11 cellular contexts compared by ENCODE assay signal in the genomic region with DNA sequence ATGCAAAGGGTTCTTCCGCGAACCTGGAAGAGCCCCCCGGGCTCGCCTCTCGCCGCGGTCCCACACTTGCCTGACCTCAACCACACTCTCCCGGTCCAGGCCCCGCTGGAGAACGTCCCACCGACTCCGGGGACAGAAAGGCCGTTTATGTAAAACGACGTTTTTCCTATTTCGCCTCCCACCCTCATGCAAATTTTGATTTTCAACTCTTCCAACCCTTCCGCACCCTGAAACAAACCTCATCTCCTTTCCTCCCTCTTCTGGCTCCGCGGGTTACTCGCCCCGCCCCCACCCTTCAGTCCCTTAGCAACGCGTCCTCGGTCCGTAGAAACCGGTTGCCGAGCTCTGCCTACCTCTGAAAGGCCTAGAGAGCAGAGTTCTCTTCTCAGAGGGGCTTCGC. TPM values are rescaled to one million over a fixed set of nuclear protein-coding genes. Genes with fewer than 3 reads are reported as not detected.
A peak's percentile ranks its signal among the peaks of the same experiment; 100 is the strongest.
DNase-seq lines count a peak whose midpoint lies in the region; ATAC-seq, FAIRE-seq and TF ChIP-seq lines count a peak whose summit lies in the region.
"Had no signal": no experiment of that assay in that cellular context is flagged by ENCODE, and none has a peak within 500 bp of the region (broad histone marks: within the 10 kb centered on the region; RNA-seq: fewer than 3 reads in every experiment).

A gene (minus strand): TSS at position 279 of the 400 bp plus-strand sequence. CDS start 7,730 bp downstream, outside the sequence.

- peak within 1 kb of the TSS; percentile 5 for H2AFZ ChIP-seq in GM12878 (ENCODE audit: control insufficient read depth, low read depth, low read length)

- no peaks in the 10 kb centered on the region for H3K9me3 Mint-ChIP-seq in stimulated activated memory B cell treated with anti-CD40 and anti-IgM and Interleukin-4, amounts not matched to agents 10 μg/mL and 1 μg/mL and 100 μg/mL, for 72 hours

- TF ChIP-seq CTCF in GM12878 (IDR thresholded peaks at IDR 0.05 in 2 of 3, conservative IDR thresholded peaks at IDR 0.05 in 1 of 3; ENCODE audit: control insufficient read depth in 2 of 3, extremely low read depth in 1 of 3, insufficient read depth in 1 of 3, low read depth in 3 of 3, low read length in 3 of 3) (no peak), uterus (IDR thresholded peaks at IDR 0.05) (no peak), lower leg skin (IDR thresholded peaks at IDR 0.05) (no peak)

- H3K4me1 ChIP-seq in GM12878 (ENCODE audit: control insufficient read depth, insufficient read depth, low read length) = no peaks in the 10 kb centered on the region
- no peaks in the 10 kb centered on the region for H3K4me1 ChIP-seq in uterus

- SMC1A ChIA-PET in GM12878 (lab: Charles Lee; ENCODE audit: uncharacterized antibody, unreplicated experiment) = no interaction called here

- POLR2A ChIA-PET in GM12878 (lab: Charles Lee) = no interaction called here

- no peak for TF ChIP-seq EP300 in GM12878 (IDR thresholded peaks at IDR 0.05; ENCODE audit: borderline replicate concordance in 1 of 2, control insufficient read depth in 1 of 2, low read depth in 2 of 2, low read length in 2 of 2)

- intact Hi-C loops in GM12878 (cut with micrococcal nuclease; ENCODE audit: unreplicated experiment) (no loop called here), uterus (cut with DNase I; ENCODE audit: low total_unique reads) (no loop called here), lower leg skin (cut with DNase I; ENCODE audit: low total_unique reads) (loop anchor here (10.0 kb wide), 1 partner anchor 510 kb away; no protein-coding TSS in a partner anchor)

- no peak for TF ChIP-seq RAD21 in GM12878 (IDR thresholded peaks at IDR 0.05; ENCODE audit: insufficient read depth, low read depth, low read length)

- peaks cover 14% of the 10 kb centered on the region for H3K27me3 Mint-ChIP-seq in stimulated activated memory B cell treated with anti-CD40 and anti-IgM and Interleukin-4, amounts not matched to agents 10 μg/mL and 1 μg/mL and 100 μg/mL, for 72 hours

- 4% methylated on average over 28 of the region's 28 CpGs for WGBS in GM12878 (ENCODE audit: insufficient coverage, insufficient replicate concordance, low lambda C conversion rate, missing lambda C conversion rate)
- WGBS in lower leg skin, 2 donors = 7 to 23% methylated on average over 28 of the region's 28 CpGs

- CTCF ChIA-PET in GM12878 (lab: Yijun Ruan, JAX) = interaction anchor here (0.5 to 5.4 kb wide), 3 partner anchors 18 to 89 kb away, joined by 3 to 46 read pairs (median 3); no protein-coding TSS in a partner anchor

- peak within 1 kb of the TSS; percentile 75 for H3K4me3 Mint-ChIP-seq in stimulated activated memory B cell treated with anti-CD40 and anti-IgM and Interleukin-4, amounts not matched to agents 10 μg/mL and 1 μg/mL and 100 μg/mL, for 72 hours

- ATAC-seq in GM12878 = no peak
- ATAC-seq in stimulated activated memory B cell treated with anti-CD40 and anti-IgM and Interleukin-4, amounts not matched to agents 10 μg/mL and 1 μg/mL and 100 μg/mL, for 72 hours = no peak

- H3K79me2 ChIP-seq in GM12878 (ENCODE audit: control insufficient read depth, insufficient read depth, low read length) = no peaks in the 10 kb centered on the region

- no peaks in the 10 kb centered on the region for H3K9me3 ChIP-seq in GM12878 (replicated peaks; ENCODE audit: control insufficient read depth, insufficient read depth, low read length)
- no peaks in the 10 kb centered on the region for H3K9me3 ChIP-seq in uterus

- no peaks in the 10 kb centered on the region; the same call in 1 of the 2 replicates for H4K20me1 ChIP-seq in GM12878 (ENCODE audit: control insufficient read depth, insufficient read depth)

- H3K4me3 ChIP-seq in GM12878 (no peak within 1 kb of the TSS; the same call in 1 of the 2 replicates), uterus (no peak within 1 kb of the TSS), lower leg skin (ENCODE audit: low read depth, poor library complexity, severe bottlenecking) (no peak within 1 kb of the TSS)

- RAD21 ChIA-PET in GM12878 (lab: Charles Lee; ENCODE audit: unreplicated experiment) = no interaction called here

- in situ Hi-C loops in GM12878 (cut with MboI) = no loop called here

- BruUV-seq in GM12878 (replicated peaks; lab: Mats Ljungman, UMichigan) = no TSS peak

- no peaks in the 10 kb centered on the region for H3K36me3 Mint-ChIP-seq in stimulated activated memory B cell treated with anti-CD40 and anti-IgM and Interleukin-4, amounts not matched to agents 10 μg/mL and 1 μg/mL and 100 μg/mL, for 72 hours

- peaks cover 8% of the 10 kb centered on the region for H3K4me1 Mint-ChIP-seq in stimulated activated memory B cell treated with anti-CD40 and anti-IgM and Interleukin-4, amounts not matched to agents 10 μg/mL and 1 μg/mL and 100 μg/mL, for 72 hours

- DNase-seq in M059J (ENCODE audit: low read depth) (peak; percentile 9), GM12878 (ENCODE audit: low read depth, low spot score) (no peak), iPS-NIHi11 (ENCODE audit: low spot score) (peak; percentile 66), uterus (no peak), HTR-8/SVneo (ENCODE audit: insufficient read length, low spot score) (no peak), lower leg skin (ENCODE audit: low spot score in 2 of 2) (no peak)
- DNase-seq in stimulated activated CD4-positive, alpha-beta T cell treated with anti-CD3 and anti-CD28 coated beads, Interleukin-12 subunit alpha, Interleukin-12 subunit beta, amount 100 ng/mL, for 4 hours = no peak
- DNase-seq: activated gamma-delta T cell, NCI-H1105 treated with DMSO at 0.1 percent for 48 hours had no signal

- no peak for TF ChIP-seq POLR2A in GM12878 (IDR thresholded peaks at IDR 0.05; ENCODE audit: low read depth, low read length)
- TF ChIP-seq POLR2A in uterus (IDR thresholded peaks at IDR 0.05) = no peak
- TF ChIP-seq POLR2A in lower leg skin (IDR thresholded peaks at IDR 0.05) = no peak

- H3K9ac ChIP-seq in GM12878 (ENCODE audit: control insufficient read depth, insufficient read depth, low read length) = no peak within 1 kb of the TSS

- FAIRE-seq in GM12878 (lab: Jason Lieb, UNC) (no peak), HTR-8/SVneo (lab: Jason Lieb, UNC) (no peak)

- H3K27ac Mint-ChIP-seq in stimulated activated memory B cell treated with anti-CD40 and anti-IgM and Interleukin-4, amounts not matched to agents 10 μg/mL and 1 μg/mL and 100 μg/mL, for 72 hours = peak within 1 kb of the TSS; percentile 34

- H3K4me2 ChIP-seq in GM12878 (ENCODE audit: control insufficient read depth, insufficient read depth) = peak within 1 kb of the TSS; percentile 41; the same call in 1 of the 2 replicates

- H3K27ac ChIP-seq in GM12878 (ENCODE audit: control insufficient read depth, insufficient read depth) (no peak within 1 kb of the TSS), uterus (no peak within 1 kb of the TSS)

- 0 out of 4 replicates have a peak, but pooled peaks cover 0 to 2% of the 10 kb centered on the region in 2 experiments for H3K27me3 ChIP-seq in GM12878 (replicated peaks in 1 of 2; ENCODE audit: control insufficient read depth in 2 of 2, insufficient read depth in 2 of 2, low read length in 1 of 2)
- H3K27me3 ChIP-seq in uterus = no peaks in the 10 kb centered on the region

- H3K36me3 ChIP-seq in GM12878 (ENCODE audit: control insufficient read depth in 2 of 2, insufficient read depth in 2 of 2, low read length in 1 of 2) (no peaks in the 10 kb centered on the region), uterus (no peaks in the 10 kb centered on the region)

TF ChIP-seq in GM12878, 131 proteins besides CTCF, POLR2A, EP300 and RAD21 (continues in another document):
- no peak for TF ChIP-seq RAD51 (IDR thresholded peaks at IDR 0.05)
- TF ChIP-seq SP1 (IDR thresholded peaks at IDR 0.05; ENCODE audit: low read depth, low read length) = no peak
- TF ChIP-seq, protein P1, sequence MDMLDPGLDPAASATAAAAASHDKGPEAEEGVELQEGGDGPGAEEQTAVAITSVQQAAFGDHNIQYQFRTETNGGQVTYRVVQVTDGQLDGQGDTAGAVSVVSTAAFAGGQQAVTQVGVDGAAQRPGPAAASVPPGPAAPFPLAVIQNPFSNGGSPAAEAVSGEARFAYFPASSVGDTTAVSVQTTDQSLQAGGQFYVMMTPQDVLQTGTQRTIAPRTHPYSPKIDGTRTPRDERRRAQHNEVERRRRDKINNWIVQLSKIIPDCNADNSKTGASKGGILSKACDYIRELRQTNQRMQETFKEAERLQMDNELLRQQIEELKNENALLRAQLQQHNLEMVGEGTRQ (IDR thresholded peaks at IDR 0.05; ENCODE audit: borderline replicate concordance, low read depth, low read length) = no peak
- TF ChIP-seq, protein P2, sequence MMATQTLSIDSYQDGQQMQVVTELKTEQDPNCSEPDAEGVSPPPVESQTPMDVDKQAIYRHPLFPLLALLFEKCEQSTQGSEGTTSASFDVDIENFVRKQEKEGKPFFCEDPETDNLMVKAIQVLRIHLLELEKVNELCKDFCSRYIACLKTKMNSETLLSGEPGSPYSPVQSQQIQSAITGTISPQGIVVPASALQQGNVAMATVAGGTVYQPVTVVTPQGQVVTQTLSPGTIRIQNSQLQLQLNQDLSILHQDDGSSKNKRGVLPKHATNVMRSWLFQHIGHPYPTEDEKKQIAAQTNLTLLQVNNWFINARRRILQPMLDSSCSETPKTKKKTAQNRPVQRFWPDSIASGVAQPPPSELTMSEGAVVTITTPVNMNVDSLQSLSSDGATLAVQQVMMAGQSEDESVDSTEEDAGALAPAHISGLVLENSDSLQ (IDR thresholded peaks at IDR 0.05) = no peak
- TF ChIP-seq NR2F1 (conservative IDR thresholded peaks at IDR 0.05) = no peak
- TF ChIP-seq BACH1 (IDR thresholded peaks at IDR 0.05; ENCODE audit: borderline replicate concordance) = no peak
- no peak for TF ChIP-seq NBN (IDR thresholded peaks at IDR 0.05)
- TF ChIP-seq PAX5 (IDR thresholded peaks at IDR 0.05; ENCODE audit: borderline replicate concordance, low read depth, low read length) = no peak

RNA-seq across cellular contexts. Expression of the gene that starts here (rescaled TPM):
- not detected in 2 replicates for total RNA-seq in M059J (2014; rRNA removed; shearing (Covaris generic))
- not detected in 2 replicates for total RNA-seq in GM12878 (2013; cell fraction: nucleolus; rRNA removed)
- total RNA-seq in GM12878 (2014; rRNA removed) = not detected in 2 replicates
- total RNA-seq in GM12878 (2014; rRNA removed; fragmentation: Illumina TruSeq; extraction: Trizol) = not detected in 2 replicates
- total RNA-seq in GM12878 (2021) = not detected in 2 replicates
- polyA plus RNA-seq in GM12878 (2011; ENCODE audit: low read depth) = not detected
- polyA plus RNA-seq in GM12878 (2011; rRNA removed) = not detected in 2 replicates
- not detected in 2 replicates for polyA plus RNA-seq in GM12878 (2011; cell fraction: cytosol; rRNA removed)
- not detected in 2 replicates for polyA plus RNA-seq in GM12878 (2011; cell fraction: nucleus; rRNA removed)
- not detected in 2 replicates for polyA plus RNA-seq in GM12878 (2012)
- not detected in 2 replicates for polyA plus RNA-seq in GM12878 (2014; fragmentation: Illumina TruSeq; extraction: Trizol)
- polyA plus RNA-seq in GM12878 (2014; fragmentation: Nextera tagmentation; extraction: Ambion mirVana) = not detected
- not detected in 2 replicates for polyA plus RNA-seq in GM12878 (2014; rRNA removed)
- polyA plus RNA-seq in GM12878 (2016; fragmentation: Nextera tagmentation; extraction: Ambion mirVana) = not detected
- polyA minus RNA-seq in GM12878 (2011; rRNA and poly(A)+ RNA removed) = not detected in 2 replicates
- not detected in 2 replicates for polyA minus RNA-seq in GM12878 (2011; cell fraction: cytosol; rRNA and poly(A)+ RNA removed)
- not detected in 2 replicates for polyA minus RNA-seq in GM12878 (2011; cell fraction: nucleus; rRNA and poly(A)+ RNA removed)
- total RNA-seq in uterus = not detected
- not detected for total RNA-seq in lower leg skin
- total RNA-seq: renal cortical epithelial cell had no signal

Comparison
In these comparisons a context has a peak if more than half of its experiments do, and no peak if none do; other contexts are left out.
1. Peak in DNase-seq in M059J; RNA of the gene not detected or under 1 TPM.